Comparison of ENCODE assay signal across 7 cellular contexts in genomic region chr19:23758187-23759074, GRCh38. TPM values are rescaled to one million over a fixed set of nuclear protein-coding genes. Genes with fewer than 3 reads are reported as not detected.
DNase-seq lines count a peak whose midpoint lies in the region; ATAC-seq and TF ChIP-seq lines count a peak whose summit lies in the region.

ZNF681 (minus strand) TSS chr19:23758891; CDS start chr19:23758749, 142 bp downstream.

- peak within 1 kb of the TSS; percentile 77 to 90 for H3K27ac ChIP-seq in lung (ENCODE audit: low read depth in 1 of 2, low read length in 1 of 2)

- H3K4me3 ChIP-seq in lung = peak within 1 kb of the TSS; percentile 57

- no peaks in the 10 kb centered on the region for H3K27me3 ChIP-seq in lung (ENCODE audit: control insufficient read depth, insufficient read depth)

- no peak for TF ChIP-seq CTCF in lung (IDR thresholded peaks at IDR 0.05; ENCODE audit: control extremely low read depth, extremely low read depth)

- H3K4me1 ChIP-seq in lung (ENCODE audit: control insufficient read depth in 2 of 2, insufficient read depth in 2 of 2, low read length in 2 of 2) = peaks cover 0 to 2% of the 10 kb centered on the region in 2 donors

- TF ChIP-seq POLR2A in GM18505 (IDR thresholded peaks at IDR 0.05; ENCODE audit: borderline replicate concordance, extremely low read depth, insufficient read depth, insufficient read length) = peak; percentile 80

- ATAC-seq in GM18505 (IDR thresholded peaks at IDR 0.05; ENCODE audit: unreplicated experiment) = peak; percentile 88
- peak; percentile 84 for ATAC-seq in HG02943 (IDR thresholded peaks at IDR 0.05; ENCODE audit: low read depth, unreplicated experiment)
- peak; percentile 84 for ATAC-seq in lung (ENCODE audit: insufficient read depth, low FRiP score)

- DNase-seq in NCI-H2171 (lab: John Stamatoyannopoulos, UW) (peak; percentile 77), ecto neural progenitor cell (ENCODE audit: low spot score) (peak; percentile 85), lung (ENCODE audit: low spot score) (peak; percentile 91)
- DNase-seq in activated CD4-positive, alpha-beta T cell treated with anti-CD3 and anti-CD28 coated beads, Interleukin-2, amount 50 U/mL, for 24 hours (ENCODE audit: low read depth in 1 of 2, low spot score in 1 of 2) = peak; percentile 58 to 85
- DNase-seq in stimulated activated CD4-positive, alpha-beta T cell treated with anti-CD3 and anti-CD28 coated beads, TNF-alpha, amount 100 ng/mL, for 1 hour (ENCODE audit: low read depth in 3 of 3, low spot score in 1 of 3) = peak; percentile 60 to 68 (median 61)

- no peaks in the 10 kb centered on the region for H3K9me3 ChIP-seq in lung (ENCODE audit: control insufficient read depth in 2 of 2, insufficient read depth in 1 of 2, low read length in 1 of 2)

- WGBS in lung, 2 donors = 1% methylated on average over 44 of the region's 44 CpGs

- no peaks in the 10 kb centered on the region for H3K36me3 ChIP-seq in lung (ENCODE audit: control insufficient read depth in 2 of 2, insufficient read depth in 2 of 2, low read length in 2 of 2)

RNA-seq across cellular contexts. Expression of gene ZNF681, which starts in this region (rescaled TPM):
- total RNA-seq in lung = 1 to 10 TPM; 2.1 to 4.8 TPM
- under 1 TPM; 0.58 to 0.81 TPM for polyA plus RNA-seq in lung

Comparison
In these comparisons a context has a peak if more than half of its experiments do, and no peak if none do; other contexts are left out.
1. Peak in every context shown above with its lines: DNase-seq, ATAC-seq, H3K4me3 ChIP-seq and H3K27ac ChIP-seq.